In the genomic region with DNA sequence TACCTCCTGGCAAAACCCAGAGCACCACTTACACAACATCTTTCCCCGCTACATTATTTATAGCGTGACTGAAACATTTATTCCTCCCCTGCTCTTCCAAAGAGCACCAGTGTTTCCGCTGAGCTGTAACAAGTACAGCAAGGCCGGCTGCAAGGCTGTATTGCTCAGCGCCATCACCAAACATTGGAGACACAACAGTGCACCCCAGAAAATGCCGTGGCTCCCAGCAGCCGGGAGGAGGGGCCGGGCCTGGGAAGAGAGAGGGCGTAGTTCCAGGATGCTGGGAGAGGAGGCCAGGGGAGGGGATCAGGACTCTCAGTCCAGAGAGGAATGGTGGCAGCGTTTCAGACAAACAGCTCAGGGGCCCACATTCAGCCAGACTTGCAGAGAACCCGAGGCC, we compare ENCODE assay signal across 15 cellular contexts.
DNase-seq lines count a peak whose midpoint lies in the region; ATAC-seq and TF ChIP-seq lines count a peak whose summit lies in the region.
"Had no signal": no experiment of that assay in that cellular context is flagged by ENCODE, and none has a peak within 500 bp of the region (broad histone marks: within the 10 kb centered on the region; RNA-seq: fewer than 3 reads in every experiment).

No MANE protein-coding gene starts in this region.

- no peaks in the 10 kb centered on the region for H3K36me3 Mint-ChIP-seq in nephron progenitor cell (ENCODE audit: low read depth)

- H3K4me3 Mint-ChIP-seq in nephron progenitor cell, result peak overlapping the region; percentile 66

- no peak for TF ChIP-seq EP300 in transverse colon (IDR thresholded peaks at IDR 0.05; ENCODE audit: low read depth)

- H3K9me3 ChIP-seq in transverse colon, result no peaks in the 10 kb centered on the region
- H3K9me3 ChIP-seq: Caco-2, vagina had no signal

- no peaks in the 10 kb centered on the region for H3K9me3 Mint-ChIP-seq in nephron progenitor cell

- H3K4me1 ChIP-seq in transverse colon, result peaks cover 0 to 31% (median 7%) of the 10 kb centered on the region in 4 donors

- H3K27me3 ChIP-seq in transverse colon, result no peaks in the 10 kb centered on the region
- H3K27me3 ChIP-seq: vagina had no signal

- in situ Hi-C loops in transverse colon (cut with MboI; ENCODE audit: low pct_ligation_motif_present in 1 of 4, low pct_unique_long_range_greater_than_20kb in 1 of 4, low sequenced_read_pairs in 3 of 4), result no loop called here

- H3K4me3 ChIP-seq in transverse colon, result no peak overlapping the region
- H3K4me3 ChIP-seq: vagina had no signal

- 35% methylated on average over 11 of the region's 11 CpGs; no CpG with 5 or more reads in 1 of the 2 donors for WGBS in transverse colon (ENCODE audit: low coverage in 1 of 2), 2 donors

- DNase-seq in NCI-H446 treated with DMSO at 0.1 percent for 48 hours (lab: John Stamatoyannopoulos, UW) (peak; percentile 11), NCI-H446 (lab: John Stamatoyannopoulos, UW) (no peak), nephron progenitor cell (peak; percentile 30), transverse colon (no peak), mucosa of gallbladder (ENCODE audit: low spot score) (no peak)
- no peak for DNase-seq in activated CD4-positive, alpha-beta T cell treated with anti-CD3 and anti-CD28 coated beads for 48 hours
- DNase-seq: activated naive CD4-positive, alpha-beta T cell treated with Interleukin-2 at 50 U/mL for 16 hours; Caco-2; Karpas-422; kidney glomerular epithelial cell; NCI-H2081; right cardiac atrium had no signal

- no peak overlapping the region for H3K27ac Mint-ChIP-seq in nephron progenitor cell

- intact Hi-C loops in transverse colon (cut with DNase I; ENCODE audit: low total_unique reads), result no loop called here

- no peak for TF ChIP-seq POLR2A in transverse colon (IDR thresholded peaks at IDR 0.05)

- H3K27ac ChIP-seq in cingulate gyrus (ENCODE audit: low read depth, low read length) (peak overlapping the region; percentile 73), transverse colon (peak overlapping the region in 3 of 4 donors; percentile 3 to 41 (median 14))
- H3K27ac ChIP-seq: vagina had no signal

- peaks cover 61% of the 10 kb centered on the region for H3K27me3 Mint-ChIP-seq in nephron progenitor cell (ENCODE audit: low read depth, poor library complexity)

- TF ChIP-seq CTCF in nephron progenitor cell (IDR thresholded peaks at IDR 0.05), result no peak
- TF ChIP-seq CTCF in transverse colon (IDR thresholded peaks at IDR 0.05), result no peak

- no peaks in the 10 kb centered on the region for H3K36me3 ChIP-seq in transverse colon
- H3K36me3 ChIP-seq: vagina had no signal

- peaks cover 49% of the 10 kb centered on the region for H3K4me1 Mint-ChIP-seq in nephron progenitor cell

- no peak for ATAC-seq in HG02973 (IDR thresholded peaks at IDR 0.05; ENCODE audit: unreplicated experiment)

Comparison
In these comparisons a context has a peak if more than half of its experiments do, and no peak if none do; other contexts are left out.
1. DNase-seq: peak in NCI-H446 treated with DMSO at 0.1 percent for 48 hours (single experiment) and nephron progenitor cell (single experiment); none in NCI-H446 (0 of 2), transverse colon (single experiment), mucosa of gallbladder (single experiment) and activated CD4-positive, alpha-beta T cell treated with anti-CD3 and anti-CD28 coated beads for 48 hours (single experiment).